In the genomic region with DNA sequence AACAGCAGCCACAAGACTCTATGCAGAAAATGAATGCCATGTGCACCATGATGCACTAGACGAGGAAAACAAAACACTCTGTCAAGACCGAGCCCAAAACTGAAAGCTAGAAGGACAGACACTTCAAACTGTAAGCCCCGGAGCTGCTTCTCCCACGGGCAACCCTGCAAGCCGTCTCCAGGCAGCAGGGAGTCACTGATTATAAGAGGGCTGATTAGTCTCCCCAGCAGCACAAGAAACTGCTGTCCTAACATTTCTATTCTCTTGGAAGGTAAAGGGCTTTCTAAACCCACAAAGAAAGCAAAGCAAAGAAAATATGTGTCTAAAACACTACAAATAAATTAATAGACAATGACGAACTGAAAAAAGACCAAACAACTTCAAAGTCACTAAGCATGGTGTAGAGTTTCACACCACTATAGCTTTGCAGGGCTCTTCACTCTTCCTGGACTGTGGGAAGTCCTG, we compare ENCODE assay signal across 8 cellular contexts. TPM values are rescaled to one million over a fixed set of nuclear protein-coding genes. Genes with fewer than 3 reads are reported as not detected.
DNase-seq lines count a peak whose midpoint lies in the region; ATAC-seq and TF ChIP-seq lines count a peak whose summit lies in the region.

No MANE protein-coding gene starts in this region.

- H3K4me1 Mint-ChIP-seq in activated naive CD8-positive, alpha-beta T cell treated with anti-CD3 and anti-CD28 coated beads, Interleukin-2, amount 50 U/mL, for 24 hours: peaks cover 57% of the 10 kb centered on the region
- H3K4me1 Mint-ChIP-seq in memory B cell: peaks cover 27% of the 10 kb centered on the region

- CTCF ChIA-PET in AG04449 (lab: Yijun Ruan, JAX): interaction anchor here (0.9 to 2.3 kb wide), 6 partner anchors 10 to 47 kb away, joined by 3 to 12 read pairs (median 3); partner anchors contain the start of gene TBC1D2B

- no peaks in the 10 kb centered on the region for H3K9me3 ChIP-seq in upper lobe of left lung

- no peaks in the 10 kb centered on the region for H3K36me3 Mint-ChIP-seq in activated naive CD8-positive, alpha-beta T cell treated with anti-CD3 and anti-CD28 coated beads, Interleukin-2, amount 50 U/mL, for 24 hours (ENCODE audit: low read depth)
- no peaks in the 10 kb centered on the region for H3K36me3 Mint-ChIP-seq in memory B cell

- no peaks in the 10 kb centered on the region for H3K27me3 Mint-ChIP-seq in activated naive CD8-positive, alpha-beta T cell treated with anti-CD3 and anti-CD28 coated beads, Interleukin-2, amount 50 U/mL, for 24 hours
- no peaks in the 10 kb centered on the region for H3K27me3 Mint-ChIP-seq in memory B cell

- TF ChIP-seq EP300 in upper lobe of left lung (IDR thresholded peaks at IDR 0.05): no peak

- peak overlapping the region; percentile 52 to 97 (median 84) for H3K27ac ChIP-seq in upper lobe of left lung

- H3K27me3 ChIP-seq in upper lobe of left lung: no peaks in the 10 kb centered on the region

- TF ChIP-seq POLR2A in upper lobe of left lung (IDR thresholded peaks at IDR 0.05): no peak

- H3K4me1 ChIP-seq in upper lobe of left lung: peaks cover 90 to 100% (median 94%) of the 10 kb centered on the region in 4 donors

- H3K4me3 Mint-ChIP-seq in activated naive CD8-positive, alpha-beta T cell treated with anti-CD3 and anti-CD28 coated beads, Interleukin-2, amount 50 U/mL, for 24 hours: peak overlapping the region; percentile 67
- H3K4me3 Mint-ChIP-seq in memory B cell: no peak overlapping the region

- ATAC-seq in activated naive CD8-positive, alpha-beta T cell treated with anti-CD3 and anti-CD28 coated beads, Interleukin-2, amount 50 U/mL, for 24 hours: peak; percentile 69
- peak; percentile 29 for ATAC-seq in memory B cell (ENCODE audit: low read depth)
- no peak for ATAC-seq in upper lobe of left lung (ENCODE audit: low FRiP score in 2 of 2)
- ATAC-seq in GM18502 (IDR thresholded peaks at IDR 0.05; ENCODE audit: poor library complexity, unreplicated experiment): no peak

- POLR2A ChIA-PET in AG04449 (lab: Yijun Ruan, JAX): no interaction called here

- H3K4me3 ChIP-seq in AG04449 (ENCODE audit: low read depth, low read length): peak overlapping the region; percentile 47
- peak overlapping the region; percentile 26 for H3K4me3 ChIP-seq in GM12864 (ENCODE audit: low read depth, low read length)
- H3K4me3 ChIP-seq in upper lobe of left lung: no peak overlapping the region

- WGBS in upper lobe of left lung, 2 donors: 2 to 3% methylated on average over 6 of the region's 6 CpGs

- TF ChIP-seq CTCF in AG04449 (IDR thresholded peaks at IDR 0.05; ENCODE audit: insufficient read depth, low read length, missing control alignments): no peak
- TF ChIP-seq CTCF in GM12864 (IDR thresholded peaks at IDR 0.05; ENCODE audit: low read depth, low read length, missing control alignments): no peak
- no peak for TF ChIP-seq CTCF in upper lobe of left lung (IDR thresholded peaks at IDR 0.05)

- peak overlapping the region; percentile 5 for H3K27ac Mint-ChIP-seq in activated naive CD8-positive, alpha-beta T cell treated with anti-CD3 and anti-CD28 coated beads, Interleukin-2, amount 50 U/mL, for 24 hours
- no peak overlapping the region for H3K27ac Mint-ChIP-seq in memory B cell

- DNase-seq in AG04449 (ENCODE audit: low read depth, low spot score): no peak
- DNase-seq in GM12864 (ENCODE audit: low read depth): no peak
- DNase-seq in MV-4-11 (lab: John Stamatoyannopoulos, UW): peak; percentile 47
- no peak for DNase-seq in activated naive CD8-positive, alpha-beta T cell treated with anti-CD3 and anti-CD28 coated beads, Interleukin-2, amount 50 U/mL, for 24 hours
- no peak for DNase-seq in memory B cell (ENCODE audit: low spot score in 2 of 2)
- peak in 1 of 2 donors; percentile 62 for DNase-seq in upper lobe of left lung
- DNase-seq in GM19238 (ENCODE audit: insufficient read length, low spot score): no peak

- no peaks in the 10 kb centered on the region for H3K9me3 Mint-ChIP-seq in activated naive CD8-positive, alpha-beta T cell treated with anti-CD3 and anti-CD28 coated beads, Interleukin-2, amount 50 U/mL, for 24 hours
- H3K9me3 Mint-ChIP-seq in memory B cell: no peaks in the 10 kb centered on the region

- no peaks in the 10 kb centered on the region for H3K36me3 ChIP-seq in upper lobe of left lung

RNA-seq across cellular contexts. Expression of gene TBC1D2B, which starts 15.5 kb away (rescaled TPM):
- 100 to 1,000 TPM in 1 of 6 donors, 10 to 100 TPM in 5; 31.5 to 103 (median 64.2) TPM for total RNA-seq in upper lobe of left lung

RNA-seq across cellular contexts. Expression of gene SH2D7, which starts 30.4 kb away (rescaled TPM):
- total RNA-seq in upper lobe of left lung: under 1 TPM in 1 of 6 donors, not detected in 5; 0.09 TPM

Comparison
In these comparisons a context has a peak if more than half of its experiments do, and no peak if none do; other contexts are left out.
1. H3K4me3 ChIP-seq: peak in AG04449 (single experiment) and GM12864 (single experiment); none in upper lobe of left lung (0 of 4).
2. ATAC-seq: peak in activated naive CD8-positive, alpha-beta T cell treated with anti-CD3 and anti-CD28 coated beads, Interleukin-2, amount 50 U/mL, for 24 hours (single experiment) and memory B cell (single experiment); none in upper lobe of left lung (0 of 2) and GM18502 (single experiment).